Comparison of ENCODE assay signal across 12 cellular contexts in the genomic region with DNA sequence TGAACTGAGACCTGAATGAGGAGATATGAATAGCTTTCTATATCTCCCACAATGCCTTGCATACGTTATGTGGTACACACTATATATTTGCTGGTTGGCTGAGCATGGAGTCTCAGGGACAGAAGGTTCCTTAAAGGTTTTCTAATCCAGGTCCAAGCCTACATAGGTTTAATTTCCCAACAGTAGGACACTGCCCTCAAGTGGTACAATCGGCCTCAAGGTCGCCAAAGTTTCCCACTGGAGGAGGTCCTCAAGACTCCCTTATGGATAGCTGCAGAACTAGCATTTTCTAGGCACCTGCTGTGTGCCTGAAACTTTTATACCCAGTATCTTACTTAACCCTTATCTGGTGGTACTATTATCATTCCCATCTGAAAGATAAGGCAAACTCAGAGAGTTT. TPM values are rescaled to one million over a fixed set of nuclear protein-coding genes. Genes with fewer than 3 reads are reported as not detected.
DNase-seq lines count a peak whose midpoint lies in the region; ATAC-seq, FAIRE-seq and TF ChIP-seq lines count a peak whose summit lies in the region.
"Had no signal": no experiment of that assay in that cellular context is flagged by ENCODE, and none has a peak within 500 bp of the region (broad histone marks: within the 10 kb centered on the region; RNA-seq: fewer than 3 reads in every experiment).

No MANE protein-coding gene starts in this region.

- no peak overlapping the region for H3K27ac Mint-ChIP-seq in activated naive CD4-positive, alpha-beta T cell treated with anti-CD3 and anti-CD28 coated beads for 36 hours
- H3K27ac Mint-ChIP-seq: stimulated activated naive CD8-positive, alpha-beta T cell treated with anti-CD3 and anti-CD28 coated beads, Interleukin-15, Interleukin-2, amounts not matched to agents 100 ng/mL and 50 ng/mL, for 24 hours had no signal

- H3K9me3 Mint-ChIP-seq in activated naive CD4-positive, alpha-beta T cell treated with anti-CD3 and anti-CD28 coated beads for 36 hours = no peaks in the 10 kb centered on the region
- H3K9me3 Mint-ChIP-seq: stimulated activated naive CD8-positive, alpha-beta T cell treated with anti-CD3 and anti-CD28 coated beads, Interleukin-15, Interleukin-2, amounts not matched to agents 100 ng/mL and 50 ng/mL, for 24 hours had no signal

- H3K36me3 ChIP-seq in left ventricle myocardium inferior = no peaks in the 10 kb centered on the region

- no peak for FAIRE-seq in urothelium cell line (lab: Jason Lieb, UNC)

- H3K9me3 ChIP-seq in left ventricle myocardium inferior (replicated peaks) = no peaks in the 10 kb centered on the region

- H3K4me3 ChIP-seq in left ventricle myocardium inferior = no peak overlapping the region

- no peak overlapping the region for H3K27ac ChIP-seq in left ventricle myocardium inferior (replicated peaks)

- no peaks in the 10 kb centered on the region for H3K27me3 ChIP-seq in left ventricle myocardium inferior (ENCODE audit: low read depth)

- ATAC-seq in GM18861 (IDR thresholded peaks at IDR 0.05; ENCODE audit: unreplicated experiment) = no peak
- ATAC-seq in HG02852 (IDR thresholded peaks at IDR 0.05; ENCODE audit: unreplicated experiment) = no peak

- H3K27me3 Mint-ChIP-seq in activated naive CD4-positive, alpha-beta T cell treated with anti-CD3 and anti-CD28 coated beads for 36 hours (ENCODE audit: low read depth) = peaks cover 6% of the 10 kb centered on the region

- CTCF ChIA-PET in activated naive CD4-positive, alpha-beta T cell treated with anti-CD3 and anti-CD28 coated beads for 36 hours (lab: Charles Lee) = interaction anchor here (0.6 to 1.5 kb wide), 5 partner anchors 8 to 611 kb away, joined by 3 to 4 read pairs (median 3); no protein-coding TSS in a partner anchor

- no peaks in the 10 kb centered on the region for H3K4me1 ChIP-seq in left ventricle myocardium inferior

- DNase-seq in activated naive CD4-positive, alpha-beta T cell treated with anti-CD3 and anti-CD28 coated beads for 36 hours = peak; percentile 27
- no peak for DNase-seq in activated naive CD4-positive, alpha-beta T cell (lab: John Stamatoyannopoulos, UW)
- DNase-seq in SW480 (ENCODE audit: low spot score) = peak; percentile 29
- no peak for DNase-seq in left ventricle myocardium inferior
- DNase-seq in urothelium cell line (ENCODE audit: low spot score) = peak; percentile 24
- DNase-seq in ureter (ENCODE audit: low spot score) = no peak
- DNase-seq: activated CD4-positive, alpha-beta T cell treated with anti-CD3 and anti-CD28 coated beads for 4 hours; COR-L47; NCI-H146 had no signal

- no peaks in the 10 kb centered on the region for H3K4me1 Mint-ChIP-seq in activated naive CD4-positive, alpha-beta T cell treated with anti-CD3 and anti-CD28 coated beads for 36 hours (ENCODE audit: low read depth)

- intact Hi-C loops in activated naive CD4-positive, alpha-beta T cell treated with anti-CD3 and anti-CD28 coated beads for 36 hours (cut with micrococcal nuclease) = loop anchor here (1.0 to 5.0 kb wide), 3 partner anchors 75 to 611 kb away; no protein-coding TSS in a partner anchor
- intact Hi-C loops in left ventricle myocardium inferior (cut with micrococcal nuclease) = loop anchor here (5.0 kb wide), 2 partner anchors 76 to 296 kb away; no protein-coding TSS in a partner anchor

- no peaks in the 10 kb centered on the region for H3K36me3 Mint-ChIP-seq in activated naive CD4-positive, alpha-beta T cell treated with anti-CD3 and anti-CD28 coated beads for 36 hours (ENCODE audit: low read depth)

- TF ChIP-seq CTCF in left ventricle myocardium inferior (IDR thresholded peaks at IDR 0.05; ENCODE audit: borderline replicate concordance) = peak; percentile 63

- no peak overlapping the region for H3K4me3 Mint-ChIP-seq in activated naive CD4-positive, alpha-beta T cell treated with anti-CD3 and anti-CD28 coated beads for 36 hours
- H3K4me3 Mint-ChIP-seq: stimulated activated naive CD8-positive, alpha-beta T cell treated with anti-CD3 and anti-CD28 coated beads, Interleukin-15, Interleukin-2, amounts not matched to agents 100 ng/mL and 50 ng/mL, for 24 hours had no signal

RNA-seq across cellular contexts. Expression of gene EFNB1, which starts 21.0 kb away (rescaled TPM):
- total RNA-seq in activated naive CD4-positive, alpha-beta T cell treated with anti-CD3 and anti-CD28 coated beads for 36 hours = 1 to 10 TPM; 3.9 to 4.2 TPM
- total RNA-seq in left ventricle myocardium inferior (14.7 TPM), ureter (59.8 TPM)

Comparison
In these comparisons a context has a peak if more than half of its experiments do, and no peak if none do; other contexts are left out.
1. DNase-seq: peak in activated naive CD4-positive, alpha-beta T cell treated with anti-CD3 and anti-CD28 coated beads for 36 hours (single experiment), SW480 (single experiment) and urothelium cell line (single experiment); none in activated naive CD4-positive, alpha-beta T cell (0 of 4), left ventricle myocardium inferior (single experiment) and ureter (single experiment).